In genomic region chr17:39863918-39864746, GRCh38 we compare ENCODE assay signal across 8 cellular contexts. TPM values are rescaled to one million over a fixed set of nuclear protein-coding genes. Genes with fewer than 3 reads are reported as not detected.
DNase-seq lines count a peak whose midpoint lies in the region; ATAC-seq, FAIRE-seq and TF ChIP-seq lines count a peak whose summit lies in the region.

TSS of gene IKZF3 (minus strand) at chr17:39864312. CDS start at chr17:39864126, 186 bp downstream.

- FAIRE-seq in GM19239 (lab: Jason Lieb, UNC), result no peak

- ATAC-seq in HG03439 (IDR thresholded peaks at IDR 0.05; ENCODE audit: unreplicated experiment) (peak; percentile 38), left ventricle myocardium superior (peak; percentile 82)

- no peak for TF ChIP-seq POLR2A in spleen (IDR thresholded peaks at IDR 0.05)

- H3K4me3 ChIP-seq in spleen, result peak within 1 kb of the TSS; percentile 37 to 72 (median 43)

- peaks cover 0 to 86% (median 34%) of the 10 kb centered on the region in 7 donors for H3K27me3 ChIP-seq in spleen (replicated peaks in 1 of 7)

- TF ChIP-seq CTCF in spleen (IDR thresholded peaks at IDR 0.05 in 8 of 11, conservative IDR thresholded peaks at IDR 0.05 in 3 of 11), result peak in 9 of 11 experiments; percentile 8 to 49 (median 34)

- peak; percentile 20 for DNase-seq in NCI-H1694 treated with DMSO at 0.1 percent for 48 hours (lab: John Stamatoyannopoulos, UW)
- DNase-seq in NCI-H1694 (lab: John Stamatoyannopoulos, UW), result no peak
- DNase-seq in RPMI7951 (ENCODE audit: low read depth), result peak; percentile 32
- DNase-seq in activated effector memory CD4-positive, alpha-beta T cell treated with anti-CD3 and anti-CD28 coated beads, Interleukin-2, amount 50 U/mL, for 16 hours, result peak; percentile 94
- peak; percentile 63 for DNase-seq in left ventricle myocardium superior
- DNase-seq in spleen, result peak; percentile 93
- no peak for DNase-seq in GM19239 (ENCODE audit: insufficient read length, low spot score)

- H3K36me3 ChIP-seq in spleen, result no peaks in the 10 kb centered on the region

- intact Hi-C loops in left ventricle myocardium superior (cut with micrococcal nuclease) (no loop called here), spleen (cut with DNase I; ENCODE audit: low total_unique reads) (loop anchor here (10.0 kb wide), 2 partner anchors 109 to 239 kb away; partner anchors contain the start of gene PPP1R1B)

- peaks cover 0 to 10% (median 0%) of the 10 kb centered on the region in 8 donors for H3K9me3 ChIP-seq in spleen

- H3K4me1 ChIP-seq in spleen, result peaks cover 0 to 74% (median 41%) of the 10 kb centered on the region in 6 donors

- peak within 1 kb of the TSS; percentile 72 to 93 (median 86) for H3K27ac ChIP-seq in spleen

- 2 to 7% (median 2%) methylated on average over 33 to 50 of the region's 50 CpGs for WGBS in spleen, 5 donors

RNA-seq across cellular contexts. Expression of gene IKZF3, which starts in this region (rescaled TPM):
- not detected in 2 replicates for total RNA-seq in RPMI7951 (2014; rRNA removed; shearing (Covaris generic))
- total RNA-seq in left ventricle myocardium superior (0.42 TPM), spleen (100 to 1,000 TPM in 1 of 7 donors, 10 to 100 TPM in 6; 79.1 to 132 (median 86.4) TPM)
- polyA plus RNA-seq in spleen, result 10 to 100 TPM; 17.5 to 33.3 (median 27.8) TPM

Comparison
In these comparisons a context has a peak if more than half of its experiments do, and no peak if none do; other contexts are left out.
1. RNA of gene IKZF3 (total RNA-seq): 79.1 to 132 TPM in spleen; 0.42 TPM in left ventricle myocardium superior (single experiment) and not detected in RPMI7951; every median in the first group is over 10 times any median in the second.
2. DNase-seq: peak in NCI-H1694 treated with DMSO at 0.1 percent for 48 hours (single experiment), activated effector memory CD4-positive, alpha-beta T cell treated with anti-CD3 and anti-CD28 coated beads, Interleukin-2, amount 50 U/mL, for 16 hours (single experiment) and spleen (single experiment); none in NCI-H1694 (single experiment) and GM19239 (single experiment).
3. Peak in DNase-seq in RPMI7951; RNA of the gene not detected or under 1 TPM.
4. Peak in DNase-seq and ATAC-seq in left ventricle myocardium superior; RNA of the gene not detected or under 1 TPM.